In genomic region chr5:55230086-55230629, GRCh38 we compare ENCODE assay signal across 1 cellular context.
TF ChIP-seq lines count a peak whose summit lies in the region.

No MANE protein-coding gene starts in this region.

TF ChIP-seq in SK-N-SH treated with all-trans-retinoic acid at 6 μM for 48 hours, 23 proteins besides CTCF, POLR2A, EP300 and RAD21 (continued from another document):
- no peak for TF ChIP-seq ZFP3 (CRISPR knock-in tag; IDR thresholded peaks at IDR 0.05)
- TF ChIP-seq RARB (CRISPR knock-in tag; IDR thresholded peaks at IDR 0.05), result no peak
